30 cellular contexts compared by ENCODE assay signal in the genomic region with DNA sequence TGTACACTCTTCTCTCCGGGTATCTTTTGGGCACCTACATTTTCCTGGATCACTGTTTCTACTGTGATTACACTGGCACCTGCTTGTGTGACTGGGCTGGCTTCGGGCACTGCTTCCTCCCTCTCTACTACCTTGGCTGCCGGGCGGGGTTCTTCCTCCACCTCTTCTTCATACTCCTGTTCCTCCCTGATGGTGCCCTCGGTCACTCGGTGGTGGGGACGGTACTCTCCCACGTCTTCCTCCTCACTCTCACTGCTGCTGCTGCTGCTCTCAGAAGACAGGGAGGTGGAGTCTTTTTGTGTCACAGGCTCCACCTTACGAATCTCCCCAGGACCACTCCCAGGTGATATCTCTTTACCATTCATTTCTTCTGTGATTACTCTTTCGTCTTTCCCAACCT. TPM values are rescaled to one million over a fixed set of nuclear protein-coding genes. Genes with fewer than 3 reads are reported as not detected.
"Had no signal": no experiment of that assay in that cellular context is flagged by ENCODE, and none has a peak within 500 bp of the region (broad histone marks: within the 10 kb centered on the region; RNA-seq: fewer than 3 reads in every experiment).

No MANE protein-coding gene starts in this region.

- ATAC-seq: activated CD8-positive, alpha-beta memory T cell treated with anti-CD3 and anti-CD28 coated beads, Interleukin-2, amount 10 ng/mL, durations not matched to agents 7 days and 5 days; activated CD8-positive, alpha-beta T cell treated with anti-CD3 and anti-CD28 coated beads, Interleukin-2, amount 10 ng/mL, durations not matched to agents 7 days and 5 days; activated naive CD4-positive, alpha-beta T cell treated with anti-CD3 and anti-CD28 coated beads, Interleukin-2, amount 50 U/mL, for 72 hours; effector memory CD8-positive, alpha-beta T cell; gastroesophageal sphincter; left colon; stimulated activated naive CD8-positive, alpha-beta T cell treated with anti-CD3 and anti-CD28 coated beads, Interleukin-15, Interleukin-2, amounts not matched to agents 100 U/mL and 50 U/mL, for 24 hours had no signal

- H3K9me3 ChIP-seq: gastroesophageal sphincter, neutrophil, right lobe of liver, thoracic aorta, uterus had no signal

- H3K27me3 ChIP-seq: gastroesophageal sphincter, hepatocyte, neutrophil, right lobe of liver, uterus had no signal

- H2AFZ ChIP-seq: hepatocyte had no signal

- H3K79me2 ChIP-seq: hepatocyte had no signal

- DNase-seq: activated B cell treated with CpG ODN at 0.5 μM for 24 hours; activated CD8-positive, alpha-beta memory T cell treated with anti-CD3 and anti-CD28 coated beads, Interleukin-2, amount 10 ng/mL, durations not matched to agents 7 days and 5 days; activated CD8-positive, alpha-beta T cell treated with anti-CD3 and anti-CD28 coated beads, Interleukin-2, amount 10 ng/mL, durations not matched to agents 7 days and 5 days; activated naive CD4-positive, alpha-beta T cell; activated T-cell treated with anti-CD3 and anti-CD28 coated beads, Interleukin-2, amount 50 U/mL, for 48 hours; effector memory CD8-positive, alpha-beta T cell; left colon; naive B cell; nephron progenitor cell; right lobe of liver; stimulated activated CD4-positive, alpha-beta T cell treated with anti-CD3 and anti-CD28 coated beads, Interleukin-2, amount 100 ng/mL, for 48 hours; stimulated activated naive CD8-positive, alpha-beta T cell treated with anti-CD3 and anti-CD28 coated beads, Interleukin-15, Interleukin-2, amounts not matched to agents 100 U/mL and 50 U/mL, for 24 hours; trophoblast cell; uterus had no signal

- H3K4me2 ChIP-seq: hepatocyte had no signal

- H3K36me3 ChIP-seq: neutrophil, right lobe of liver, uterus had no signal

- H3K4me1 ChIP-seq: uterus had no signal

- H3K4me3 ChIP-seq: coronary artery, gastroesophageal sphincter, hepatocyte, right lobe of liver, thoracic aorta, uterus had no signal

- H3K27ac ChIP-seq: coronary artery, gastroesophageal sphincter, hepatocyte, neutrophil, right lobe of liver, thoracic aorta, uterus had no signal

RNA-seq across cellular contexts. Expression of a gene that starts 42.5 kb away (rescaled TPM):
- total RNA-seq: activated B cell treated with CpG ODN at 0.5 μM for 24 hours; activated CD8-positive, alpha-beta memory T cell treated with anti-CD3 and anti-CD28 coated beads, Interleukin-2, amount 10 ng/mL, durations not matched to agents 7 days and 5 days; activated CD8-positive, alpha-beta T cell treated with anti-CD3 and anti-CD28 coated beads, Interleukin-2, amount 10 ng/mL, durations not matched to agents 7 days and 5 days; activated naive CD4-positive, alpha-beta T cell treated with anti-CD3 and anti-CD28 coated beads, Interleukin-2, amount 50 U/mL, for 72 hours; cerebellum; fibroblast of lung; fibroblast of villous mesenchyme; gastroesophageal sphincter; left colon; mesothelial cell of epicardium; osteocyte; posterior vena cava; renal cortical epithelial cell; skeletal muscle tissue; thoracic aorta; uterus had no signal
- polyA plus RNA-seq: esophagus, fibroblast of lung, keratinocyte had no signal
